8 cellular contexts compared by ENCODE assay signal in the genomic region with DNA sequence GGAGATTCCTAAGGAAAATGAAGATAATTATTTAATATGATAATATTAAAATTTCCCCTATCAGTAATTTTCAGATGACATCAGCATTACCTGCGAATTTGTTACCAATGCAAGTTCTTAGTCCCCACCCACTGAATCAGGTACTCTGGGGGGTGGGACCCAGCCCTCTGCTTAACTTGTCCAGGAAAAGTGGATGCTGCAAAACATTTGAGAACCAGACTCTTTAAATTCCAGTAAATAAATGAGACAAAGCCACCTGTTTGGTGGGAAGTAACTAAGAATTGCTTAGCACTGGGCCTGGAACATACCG. TPM values are rescaled to one million over a fixed set of nuclear protein-coding genes. Genes with fewer than 3 reads are reported as not detected.
DNase-seq lines count a peak whose midpoint lies in the region; ATAC-seq and TF ChIP-seq lines count a peak whose summit lies in the region.

No MANE protein-coding gene starts in this region.

- no peak overlapping the region for H3K9ac ChIP-seq in liver (ENCODE audit: low read depth in 1 of 2, low read length in 2 of 2)

- peaks cover 42% of the 10 kb centered on the region for H3K36me3 Mint-ChIP-seq in activated T-cell treated with anti-CD3 and anti-CD28 coated beads, Interleukin-2, amount 50 U/mL, for 24 hours (ENCODE audit: low read depth)
- H3K36me3 Mint-ChIP-seq in activated naive CD8-positive, alpha-beta T cell treated with anti-CD3 and anti-CD28 coated beads, Interleukin-2, amount 50 U/mL, for 24 hours (ENCODE audit: low read depth) = peaks cover 12% of the 10 kb centered on the region

- H3K36me3 ChIP-seq in liver (ENCODE audit: control insufficient read depth in 4 of 4, insufficient read depth in 3 of 4, low read depth in 1 of 4, low read length in 3 of 4) = peaks cover 6 to 18% (median 15%) of the 10 kb centered on the region in 4 donors
- peaks cover 7% of the 10 kb centered on the region for H3K36me3 ChIP-seq in thymus (ENCODE audit: control insufficient read depth, insufficient read depth)

- peaks cover 17% of the 10 kb centered on the region for H3K27me3 Mint-ChIP-seq in activated T-cell treated with anti-CD3 and anti-CD28 coated beads, Interleukin-2, amount 50 U/mL, for 24 hours
- peaks cover 4% of the 10 kb centered on the region for H3K27me3 Mint-ChIP-seq in activated naive CD8-positive, alpha-beta T cell treated with anti-CD3 and anti-CD28 coated beads, Interleukin-2, amount 50 U/mL, for 24 hours

- H3K4me3 ChIP-seq in liver (ENCODE audit: low read depth in 1 of 3, low read length in 3 of 3) (peak overlapping the region; percentile 75 to 85 (median 84)), thymus (ENCODE audit: low read length) (peak overlapping the region; percentile 59)

- ATAC-seq in activated naive CD8-positive, alpha-beta T cell treated with anti-CD3 and anti-CD28 coated beads, Interleukin-2, amount 50 U/mL, for 24 hours = no peak

- H3K9me3 ChIP-seq in liver (ENCODE audit: control insufficient read depth in 4 of 4, low read length in 3 of 4) (peaks cover 3 to 25% (median 17%) of the 10 kb centered on the region in 4 donors), thymus (ENCODE audit: control insufficient read depth) (no peaks in the 10 kb centered on the region)

- H3K4me1 Mint-ChIP-seq in activated T-cell treated with anti-CD3 and anti-CD28 coated beads, Interleukin-2, amount 50 U/mL, for 24 hours (ENCODE audit: low read depth) = peaks cover 16% of the 10 kb centered on the region
- H3K4me1 Mint-ChIP-seq in activated naive CD8-positive, alpha-beta T cell treated with anti-CD3 and anti-CD28 coated beads, Interleukin-2, amount 50 U/mL, for 24 hours = peaks cover 20% of the 10 kb centered on the region

- H3K4me3 Mint-ChIP-seq in activated T-cell treated with anti-CD3 and anti-CD28 coated beads, Interleukin-2, amount 50 U/mL, for 24 hours = peak overlapping the region; percentile 89
- H3K4me3 Mint-ChIP-seq in activated naive CD8-positive, alpha-beta T cell treated with anti-CD3 and anti-CD28 coated beads, Interleukin-2, amount 50 U/mL, for 24 hours = peak overlapping the region; percentile 88

- no peak for TF ChIP-seq CTCF in liver (IDR thresholded peaks at IDR 0.05; ENCODE audit: low read depth, low read length, missing input control)

- 65% methylated on average over 2 of the region's 2 CpGs for WGBS in liver
- WGBS in thymus = 88% methylated on average over 2 of the region's 2 CpGs

- H3K27me3 ChIP-seq in liver (ENCODE audit: control insufficient read depth in 4 of 4, insufficient read depth in 4 of 4, low read length in 3 of 4) (no peaks in the 10 kb centered on the region), thymus (ENCODE audit: control insufficient read depth, insufficient read depth) (peaks cover 3% of the 10 kb centered on the region)

- peaks cover 0 to 15% (median 6%) of the 10 kb centered on the region in 4 donors for H3K4me1 ChIP-seq in liver (ENCODE audit: control insufficient read depth in 4 of 4, insufficient read depth in 4 of 4, low read length in 3 of 4)
- peaks cover 10% of the 10 kb centered on the region for H3K4me1 ChIP-seq in thymus (ENCODE audit: control insufficient read depth, insufficient read depth, low read length)

- DNase-seq in activated T-cell treated with anti-CD3 and anti-CD28 coated beads, Interleukin-2, amount 50 U/mL, for 24 hours = no peak
- DNase-seq in activated T-cell treated with anti-CD3 and anti-CD28 coated beads, Interleukin-2, amount 50 U/mL, for 1 hour = no peak
- DNase-seq in activated naive CD8-positive, alpha-beta T cell treated with anti-CD3 and anti-CD28 coated beads, Interleukin-2, amount 50 U/mL, for 24 hours = no peak
- no peak for DNase-seq in NCI-H1930 (lab: John Stamatoyannopoulos, UW)
- DNase-seq in NCI-H2081 (lab: John Stamatoyannopoulos, UW) = no peak
- no peak for DNase-seq in amygdala (lab: John Stamatoyannopoulos, UW)

- H3K27ac Mint-ChIP-seq in activated T-cell treated with anti-CD3 and anti-CD28 coated beads, Interleukin-2, amount 50 U/mL, for 24 hours = no peak overlapping the region
- no peak overlapping the region for H3K27ac Mint-ChIP-seq in activated naive CD8-positive, alpha-beta T cell treated with anti-CD3 and anti-CD28 coated beads, Interleukin-2, amount 50 U/mL, for 24 hours

- H3K27ac ChIP-seq in liver (ENCODE audit: low read depth in 1 of 2, low read length in 2 of 2) = no peak overlapping the region
- no peak overlapping the region for H3K27ac ChIP-seq in thymus (ENCODE audit: low read depth)

- no peak for TF ChIP-seq RAD21 in liver (IDR thresholded peaks at IDR 0.05)

- peaks cover 7% of the 10 kb centered on the region for H3K9me3 Mint-ChIP-seq in activated T-cell treated with anti-CD3 and anti-CD28 coated beads, Interleukin-2, amount 50 U/mL, for 24 hours
- peaks cover 19% of the 10 kb centered on the region for H3K9me3 Mint-ChIP-seq in activated naive CD8-positive, alpha-beta T cell treated with anti-CD3 and anti-CD28 coated beads, Interleukin-2, amount 50 U/mL, for 24 hours

TF ChIP-seq in liver, 16 proteins besides CTCF, POLR2A, EP300 and RAD21:
- TF ChIP-seq FOXA1 (IDR thresholded peaks at IDR 0.05) (no peak), NR2F2 (IDR thresholded peaks at IDR 0.05) (no peak), TAF1 (conservative IDR thresholded peaks at IDR 0.05) (no peak), YY1 (IDR thresholded peaks at IDR 0.05) (no peak), GABPA (IDR thresholded peaks at IDR 0.05 in 1 of 2, conservative IDR thresholded peaks at IDR 0.05 in 1 of 2) (no peak), SP1 (IDR thresholded peaks at IDR 0.05) (no peak), FOXA2 (IDR thresholded peaks at IDR 0.05) (no peak), JUND (IDR thresholded peaks at IDR 0.05) (no peak)
- TF ChIP-seq, protein P1, sequence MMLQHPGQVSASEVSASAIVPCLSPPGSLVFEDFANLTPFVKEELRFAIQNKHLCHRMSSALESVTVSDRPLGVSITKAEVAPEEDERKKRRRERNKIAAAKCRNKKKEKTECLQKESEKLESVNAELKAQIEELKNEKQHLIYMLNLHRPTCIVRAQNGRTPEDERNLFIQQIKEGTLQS (IDR thresholded peaks at IDR 0.05) = no peak

RNA-seq across cellular contexts. Expression of a gene that starts 0.5 kb away (rescaled TPM):
- total RNA-seq in liver = 1 to 10 TPM; 2.1 to 2.6 TPM
- polyA plus RNA-seq in liver (1 to 10 TPM; 1.5 to 2.1 TPM), thymus (9.5 TPM)

RNA-seq across cellular contexts. Expression of a gene that starts 39.5 kb away (rescaled TPM):
- 10 to 100 TPM in 1 of 2 donors, 1 to 10 TPM in 1; 9.6 to 15.2 TPM for total RNA-seq in liver
- polyA plus RNA-seq in liver = 10 to 100 TPM in 1 of 2 donors, 1 to 10 TPM in 1; 8.9 to 10.4 TPM
- polyA plus RNA-seq in thymus = 14.2 TPM
